In genomic region chr7:81877890-81878289, GRCh38 we compare ENCODE assay signal across 30 cellular contexts.
"Had no signal": no experiment of that assay in that cellular context is flagged by ENCODE, and none has a peak within 500 bp of the region (broad histone marks: within the 10 kb centered on the region; RNA-seq: fewer than 3 reads in every experiment).

No MANE protein-coding gene starts in this region.

- H3K4me1 ChIP-seq: body of pancreas, esophagus muscularis mucosa, gastroesophageal sphincter had no signal

- H3K4me2 ChIP-seq: hepatocyte had no signal

- H3K4me3 ChIP-seq: adrenal gland, body of pancreas, esophagus muscularis mucosa, gastroesophageal sphincter, heart right ventricle, hepatocyte had no signal

- H3K27me3 ChIP-seq: adrenal gland, body of pancreas, esophagus muscularis mucosa, gastroesophageal sphincter, heart right ventricle, hepatocyte had no signal

- H3K9me3 ChIP-seq: adrenal gland, body of pancreas, esophagus muscularis mucosa, gastroesophageal sphincter, heart right ventricle had no signal

- H3K79me2 ChIP-seq: hepatocyte had no signal

- H2AFZ ChIP-seq: hepatocyte had no signal

- FAIRE-seq: colon had no signal

- DNase-seq: activated CD4-positive, alpha-beta memory T cell treated with anti-CD3 and anti-CD28 coated beads for 36 hours; activated CD4-positive, alpha-beta T cell treated with anti-CD3 and anti-CD28 coated beads for 36 hours; activated CD4-positive, alpha-beta T cell treated with anti-CD3 and anti-CD28 coated beads, Interleukin-2, amount 10 ng/mL, durations not matched to agents 24 days and 14 days; activated CD4-positive, CD25-positive, alpha-beta regulatory T cell; activated CD4-positive, CD25-positive, alpha-beta regulatory T cell treated with anti-CD3 and anti-CD28 coated beads, Interleukin-2, amount 50 U/mL, for 72 hours; activated CD8-positive, alpha-beta memory T cell treated with anti-CD3 and anti-CD28 coated beads, Interleukin-2, amount 10 ng/mL, durations not matched to agents 7 days and 5 days; activated CD8-positive, alpha-beta memory T cell treated with anti-CD3 and anti-CD28 coated beads, Interleukin-2, amount 50 U/mL, for 4 hours; activated CD8-positive, alpha-beta T cell treated with anti-CD3 and anti-CD28 coated beads, Interleukin-2, amount 10 ng/mL, durations not matched to agents 7 days and 5 days; activated effector memory CD4-positive, alpha-beta T cell treated with anti-CD3 and anti-CD28 coated beads, Interleukin-2, amount 50 U/mL, for 16 hours; activated naive CD4-positive, alpha-beta T cell treated with anti-CD3 and anti-CD28 coated beads for 36 hours; activated naive CD8-positive, alpha-beta T cell treated with anti-CD3 and anti-CD28 coated beads for 36 hours; activated naive CD8-positive, alpha-beta T cell treated with anti-CD3 and anti-CD28 coated beads, Interleukin-2, amount 50 U/mL, for 24 hours; activated T-cell treated with anti-CD3 and anti-CD28 coated beads, Interleukin-2, amount 50 U/mL, for 1 hour; activated T-cell treated with anti-CD3 and anti-CD28 coated beads, Interleukin-2, amount 50 U/mL, for 48 hours; adrenal gland; amygdala; aorta; body of pancreas; caudate nucleus; cortex of kidney; dermis blood vessel endothelial cell; effector memory CD4-positive, alpha-beta T cell; endodermal cell; foreskin melanocyte; heart right ventricle; T-helper 2 cell had no signal

- H3K36me3 ChIP-seq: adrenal gland, esophagus muscularis mucosa, gastroesophageal sphincter, heart right ventricle had no signal

- H3K27ac ChIP-seq: adrenal gland, body of pancreas, esophagus muscularis mucosa, gastroesophageal sphincter, heart right ventricle, hepatocyte had no signal

- ATAC-seq: activated CD4-positive, alpha-beta T cell treated with anti-CD3 and anti-CD28 coated beads for 36 hours; activated CD8-positive, alpha-beta memory T cell treated with anti-CD3 and anti-CD28 coated beads, Interleukin-2, amount 10 ng/mL, durations not matched to agents 7 days and 5 days; activated CD8-positive, alpha-beta T cell treated with anti-CD3 and anti-CD28 coated beads, Interleukin-2, amount 10 ng/mL, durations not matched to agents 7 days and 5 days; activated naive CD8-positive, alpha-beta T cell treated with anti-CD3 and anti-CD28 coated beads, Interleukin-2, amount 50 U/mL, for 24 hours; body of pancreas; gastroesophageal sphincter; heart right ventricle had no signal
